In genomic region chr5:174300941-174301761, GRCh38 we compare ENCODE assay signal across 24 cellular contexts.
DNase-seq lines count a peak whose midpoint lies in the region; ATAC-seq, FAIRE-seq and TF ChIP-seq lines count a peak whose summit lies in the region.
"Had no signal": no experiment of that assay in that cellular context is flagged by ENCODE, and none has a peak within 500 bp of the region (broad histone marks: within the 10 kb centered on the region; RNA-seq: fewer than 3 reads in every experiment).

No MANE protein-coding gene starts in this region.

- dilution Hi-C loops in IMR-90 (cut with HindIII; ENCODE audit: low sequenced_read_pairs, unreplicated experiment) = no loop called here

- H3K27me3 Mint-ChIP-seq in activated CD8-positive, alpha-beta memory T cell treated with anti-CD3 and anti-CD28 coated beads, Interleukin-2, amount 10 ng/mL, durations not matched to agents 7 days and 5 days = no peaks in the 10 kb centered on the region

- H3K4me1 ChIP-seq in IMR-90 (ENCODE audit: control insufficient read depth, insufficient read depth, low read length) (no peaks in the 10 kb centered on the region), H1 (replicated peaks in 1 of 4; ENCODE audit: control insufficient read depth in 3 of 4, insufficient read depth in 4 of 4, low read length in 3 of 4) (peaks cover 2 to 12% (median 8%) of the 10 kb centered on the region in 4 experiments; a peak in 5 of 7 replicates)
- H3K4me1 ChIP-seq: colonic mucosa, gastroesophageal sphincter had no signal

- in situ Hi-C loops in IMR-90 (cut with MboI; ENCODE audit: low sequenced_read_pairs) = loop anchor here (25.0 kb wide), 2 partner anchors 1014 to 1139 kb away; no protein-coding TSS in a partner anchor

- H3K9me1 ChIP-seq in IMR-90 (ENCODE audit: insufficient read depth, low read length) = no peaks in the 10 kb centered on the region

- BruUV-seq in IMR-90 (replicated peaks; lab: Mats Ljungman, UMichigan) = no TSS peak

- H3K23ac ChIP-seq in IMR-90 (ENCODE audit: low read depth, low read length) (no peak overlapping the region), H1 (ENCODE audit: insufficient read length) (no peak overlapping the region)

- H3K27ac ChIP-seq in IMR-90 (ENCODE audit: insufficient read depth, low read length) (no peak overlapping the region), H1 (ENCODE audit: low read depth, low read length) (no peak overlapping the region)
- H3K27ac ChIP-seq: colonic mucosa, gastroesophageal sphincter, thyroid gland had no signal

- H3K9me3 Mint-ChIP-seq in activated CD8-positive, alpha-beta memory T cell treated with anti-CD3 and anti-CD28 coated beads, Interleukin-2, amount 10 ng/mL, durations not matched to agents 7 days and 5 days (ENCODE audit: low read depth) = no peaks in the 10 kb centered on the region
- H3K9me3 Mint-ChIP-seq: activated CD8-positive, alpha-beta T cell treated with anti-CD3 and anti-CD28 coated beads for 36 hours; T-helper 1 cell treated with Interleukin-12 subunit alpha and Interleukin-12 subunit beta and Interleukin-4 antibody, amounts not matched to agents 30 μg/mL and 1 μg/mL, for 36 hours had no signal

- H3K79me1 ChIP-seq in IMR-90 (ENCODE audit: low read depth in 1 of 2, low read length in 2 of 2) = no peaks in the 10 kb centered on the region
- H3K79me1 ChIP-seq in H1 (ENCODE audit: low read depth, low read length) = no peaks in the 10 kb centered on the region

- no peak for TF ChIP-seq EP300 in H1 (IDR thresholded peaks at IDR 0.05; ENCODE audit: borderline replicate concordance in 1 of 2, low read depth in 2 of 2, low read length in 2 of 2)

- H4K91ac ChIP-seq in IMR-90 (ENCODE audit: insufficient read depth, low read depth, low read length) (no peak overlapping the region), H1 (replicated peaks; ENCODE audit: insufficient read length, low read length) (no peak overlapping the region)

- no peaks in the 10 kb centered on the region for H3K9me3 ChIP-seq in IMR-90 (ENCODE audit: control insufficient read depth, insufficient read depth, low read length)
- H3K9me3 ChIP-seq in H1 (ENCODE audit: insufficient read depth in 2 of 2, low read depth in 1 of 2, low read length in 1 of 2) = no peaks in the 10 kb centered on the region
- H3K9me3 ChIP-seq: colonic mucosa, ovary, thyroid gland had no signal

- CTCF ChIA-PET in IMR-90 (lab: Yijun Ruan, JAX) = no interaction called here
- CTCF ChIA-PET in H1 (lab: Charles Lee; ENCODE audit: partially characterized antibody) = interaction anchor here (0.6 to 13.2 kb wide), 11 partner anchors 8 to 828 kb away, joined by 3 to 174 read pairs (median 4); partner anchors contain the start of gene NSG2
- CTCF ChIA-PET in activated CD8-positive, alpha-beta memory T cell treated with anti-CD3 and anti-CD28 coated beads, Interleukin-2, amount 10 ng/mL, durations not matched to agents 7 days and 5 days (lab: Charles Lee) = interaction anchor here (1.3 kb wide), 1 partner anchor 11 kb away, joined by 4 read pairs; no protein-coding TSS in a partner anchor

- no peak for ATAC-seq in IMR-90 (ENCODE audit: low read depth)
- ATAC-seq in HG02973 (IDR thresholded peaks at IDR 0.05; ENCODE audit: unreplicated experiment) = no peak
- ATAC-seq in activated CD8-positive, alpha-beta memory T cell treated with anti-CD3 and anti-CD28 coated beads, Interleukin-2, amount 10 ng/mL, durations not matched to agents 7 days and 5 days = no peak
- ATAC-seq: activated CD8-positive, alpha-beta T cell treated with anti-CD3 and anti-CD28 coated beads for 36 hours; gastroesophageal sphincter; naive thymus-derived CD8-positive, alpha-beta T cell; Panc1; stimulated activated naive CD8-positive, alpha-beta T cell treated with anti-CD3 and anti-CD28 coated beads, Interleukin-15, Interleukin-2, amounts not matched to agents 100 U/mL and 50 U/mL, for 24 hours had no signal

- H2AFZ ChIP-seq in IMR-90 (replicated peaks; ENCODE audit: low read length, poor library complexity) (peak overlapping the region; percentile 17), H1 (ENCODE audit: low read length) (peak overlapping the region; percentile 68; the same call in 1 of the 2 replicates)

- H2AK5ac ChIP-seq in IMR-90 (ENCODE audit: low read depth, low read length) (no peak overlapping the region), H1 (ENCODE audit: low read depth, low read length) (no peak overlapping the region)

- no peak for DNase-seq in IMR-90
- DNase-seq in H1 (ENCODE audit: low read depth in 1 of 2, low spot score in 2 of 2) = peak in 1 of 2 experiments; percentile 44
- peak; percentile 24 for DNase-seq in iPS-NIHi11 (ENCODE audit: low spot score)
- DNase-seq in superior temporal gyrus (ENCODE audit: extremely low spot score) = peak; percentile 48
- DNase-seq in NCI-H748 treated with DMSO at 0.1 percent for 48 hours (lab: John Stamatoyannopoulos, UW) = no peak
- DNase-seq in activated CD8-positive, alpha-beta memory T cell treated with anti-CD3 and anti-CD28 coated beads, Interleukin-2, amount 10 ng/mL, durations not matched to agents 7 days and 5 days = no peak
- DNase-seq in NCI-H2227 treated with DMSO at 0.1 percent for 48 hours (lab: John Stamatoyannopoulos, UW) = no peak
- DNase-seq: activated CD4-positive, alpha-beta T cell treated with anti-CD3 and anti-CD28 coated beads for 1 hour; activated CD8-positive, alpha-beta T cell treated with anti-CD3 and anti-CD28 coated beads for 36 hours; activated effector memory CD4-positive, alpha-beta T cell treated with anti-CD3 and anti-CD28 coated beads, Interleukin-2, amount 50 U/mL, for 16 hours; activated naive CD8-positive, alpha-beta T cell treated with anti-CD3 and anti-CD28 coated beads, Interleukin-2, amount 10 ng/mL, durations not matched to agents 7 days and 5 days; colonic mucosa; HFFc6; midbrain; naive thymus-derived CD8-positive, alpha-beta T cell; NCI-H1436 treated with DMSO at 0.1 percent for 48 hours; NCI-H526; ovary; stimulated activated naive CD8-positive, alpha-beta T cell treated with anti-CD3 and anti-CD28 coated beads, Interleukin-15, Interleukin-2, amounts not matched to agents 100 U/mL and 50 U/mL, for 24 hours had no signal

- H2BK12ac ChIP-seq in H1 (ENCODE audit: low read depth, low read length) = 0 out of 2 replicates have a peak overlapping the region, but pooled peaks have one; percentile 39

- intact Hi-C loops in IMR-90 (cut with micrococcal nuclease) = no loop called here

- TF ChIP-seq CTCF in IMR-90 (conservative IDR thresholded peaks at IDR 0.05; ENCODE audit: low read depth, low read length) = no peak
- no peak for TF ChIP-seq CTCF in H1 (IDR thresholded peaks at IDR 0.05; ENCODE audit: control extremely low read depth in 1 of 3, insufficient read depth in 1 of 3, low read depth in 1 of 3, low read length in 3 of 3)

- no peaks in the 10 kb centered on the region for H3K36me3 ChIP-seq in IMR-90 (ENCODE audit: control insufficient read depth, insufficient read depth, low read length)
- no peaks in the 10 kb centered on the region for H3K36me3 ChIP-seq in H1 (ENCODE audit: control insufficient read depth in 2 of 4, insufficient read depth in 4 of 4, low read length in 3 of 4)
- H3K36me3 ChIP-seq: colonic mucosa, gastroesophageal sphincter, ovary, thyroid gland had no signal

- no peak overlapping the region for H3K27ac Mint-ChIP-seq in activated CD8-positive, alpha-beta memory T cell treated with anti-CD3 and anti-CD28 coated beads, Interleukin-2, amount 10 ng/mL, durations not matched to agents 7 days and 5 days
- H3K27ac Mint-ChIP-seq: activated CD8-positive, alpha-beta T cell treated with anti-CD3 and anti-CD28 coated beads for 36 hours; activated naive CD8-positive, alpha-beta T cell treated with anti-CD3 and anti-CD28 coated beads, Interleukin-2, amount 10 ng/mL, durations not matched to agents 7 days and 5 days; HFFc6; naive thymus-derived CD8-positive, alpha-beta T cell; T-helper 1 cell treated with Interleukin-12 subunit alpha and Interleukin-12 subunit beta and Interleukin-4 antibody, amounts not matched to agents 30 μg/mL and 1 μg/mL, for 36 hours had no signal

- H4K8ac ChIP-seq in IMR-90 (ENCODE audit: low read depth in 2 of 2, low read length in 2 of 2) (no peak overlapping the region), H1 (ENCODE audit: extremely low read depth, insufficient read depth, low read length) (no peak overlapping the region)

- WGBS in IMR-90 (ENCODE audit: extremely low coverage in 2 of 2, insufficient read length in 1 of 2), 2 experiments = 0% methylated on average over 2 of the region's 12 CpGs; no CpG with 5 or more reads in 1 of the 2 experiments
- WGBS in H1 (ENCODE audit: extremely low coverage in 1 of 2, insufficient coverage in 1 of 2, insufficient read length in 1 of 2, insufficient replicate concordance in 2 of 2, low coverage in 1 of 2, low lambda C conversion rate in 2 of 2, missing lambda C conversion rate in 1 of 2), 2 experiments = 50% methylated on average over 12 of the region's 12 CpGs; no CpG with 5 or more reads in 1 of the 2 experiments

- H3K36me3 Mint-ChIP-seq in activated CD8-positive, alpha-beta memory T cell treated with anti-CD3 and anti-CD28 coated beads, Interleukin-2, amount 10 ng/mL, durations not matched to agents 7 days and 5 days = no peaks in the 10 kb centered on the region
- H3K36me3 Mint-ChIP-seq: activated naive CD8-positive, alpha-beta T cell treated with anti-CD3 and anti-CD28 coated beads, Interleukin-2, amount 10 ng/mL, durations not matched to agents 7 days and 5 days; naive thymus-derived CD8-positive, alpha-beta T cell had no signal

- H3K27me3 ChIP-seq in IMR-90 (ENCODE audit: control insufficient read depth, insufficient read depth, low read length) = peaks cover 3% of the 10 kb centered on the region; the same call in 1 of the 2 replicates
- peaks cover 0 to 3% (median 1%) of the 10 kb centered on the region in 4 experiments; a peak in 1 of 7 replicates for H3K27me3 ChIP-seq in H1 (replicated peaks in 1 of 4; ENCODE audit: control insufficient read depth in 3 of 4, extremely low read depth in 1 of 4, insufficient read depth in 3 of 4, low read length in 3 of 4)
- H3K27me3 ChIP-seq: colonic mucosa, ovary, thyroid gland had no signal

- H2BK20ac ChIP-seq in IMR-90 (ENCODE audit: low read depth, low read length) (no peak overlapping the region), H1 (ENCODE audit: low read length) (no peak overlapping the region)

- H3K4me2 ChIP-seq in IMR-90 (ENCODE audit: low read depth, low read length) = no peak overlapping the region
- H3K4me2 ChIP-seq in H1 (ENCODE audit: insufficient read depth in 1 of 2, low read depth in 2 of 2, low read length in 2 of 2) = peak overlapping the region; percentile 50 to 53

- H2BK15ac ChIP-seq in IMR-90 (ENCODE audit: low read depth, low read length) (no peak overlapping the region), H1 (ENCODE audit: low read length) (no peak overlapping the region)

- H3K14ac ChIP-seq in IMR-90 (replicated peaks; ENCODE audit: low read depth, low read length) (no peak overlapping the region), H1 (ENCODE audit: insufficient read length) (no peak overlapping the region)

- H4K5ac ChIP-seq in IMR-90 (ENCODE audit: low read depth, low read length) (no peak overlapping the region), H1 (ENCODE audit: insufficient read length, low read depth, low read length) (peak overlapping the region; percentile 25)

- no peak overlapping the region for H3K4ac ChIP-seq in IMR-90 (ENCODE audit: low read depth, low read length)
- no peak overlapping the region for H3K4ac ChIP-seq in H1 (replicated peaks; ENCODE audit: insufficient read length, low read depth, low read length)

- no peaks in the 10 kb centered on the region for H3K23me2 ChIP-seq in H1 (ENCODE audit: low read depth, low read length)

- H3K9ac ChIP-seq in IMR-90 (ENCODE audit: low read depth, low read length) (no peak overlapping the region), H1 (replicated peaks in 1 of 4; ENCODE audit: extremely low read depth in 1 of 4, low read depth in 3 of 4, low read length in 3 of 4) (no peak overlapping the region)

- POLR2A ChIA-PET in IMR-90 (lab: Charles Lee; ENCODE audit: unreplicated experiment) = no interaction called here
- POLR2A ChIA-PET in H1 (lab: Charles Lee; ENCODE audit: partially characterized antibody) = interaction anchor here (0.6 to 1.7 kb wide), 3 partner anchors 9 to 240 kb away, joined by 3 to 5 read pairs (median 3); no protein-coding TSS in a partner anchor

- no peak overlapping the region for H2BK5ac ChIP-seq in IMR-90 (ENCODE audit: low read depth, low read length, poor library complexity, severe bottlenecking)
- H2BK5ac ChIP-seq in H1 (ENCODE audit: low read depth, low read length) = 0 out of 2 replicates have a peak overlapping the region, but pooled peaks have one; percentile 24

- H3K18ac ChIP-seq in IMR-90 (ENCODE audit: low read depth, low read length) (no peak overlapping the region), H1 (ENCODE audit: extremely low read depth, low read length) (peak overlapping the region; percentile 60; the same call in 1 of the 2 replicates)

- H3K4me1 Mint-ChIP-seq in activated CD8-positive, alpha-beta memory T cell treated with anti-CD3 and anti-CD28 coated beads, Interleukin-2, amount 10 ng/mL, durations not matched to agents 7 days and 5 days = no peaks in the 10 kb centered on the region
- H3K4me1 Mint-ChIP-seq: activated naive CD8-positive, alpha-beta T cell treated with anti-CD3 and anti-CD28 coated beads, Interleukin-2, amount 10 ng/mL, durations not matched to agents 7 days and 5 days; naive thymus-derived CD8-positive, alpha-beta T cell had no signal

- H3K79me2 ChIP-seq in H1 (ENCODE audit: control insufficient read depth in 1 of 2, insufficient read depth in 2 of 2, low read length in 2 of 2) = no peaks in the 10 kb centered on the region

- TF ChIP-seq RAD21 in IMR-90 (IDR thresholded peaks at IDR 0.05; ENCODE audit: low read length) (no peak), H1 (IDR thresholded peaks at IDR 0.05 in 1 of 2, conservative IDR thresholded peaks at IDR 0.05 in 1 of 2; ENCODE audit: low read depth in 2 of 2, low read length in 2 of 2) (no peak)

- no peak for TF ChIP-seq POLR2A in IMR-90 (IDR thresholded peaks at IDR 0.05; ENCODE audit: low read depth, low read length)
- TF ChIP-seq POLR2A in H1 (IDR thresholded peaks at IDR 0.05; ENCODE audit: control extremely low read depth in 1 of 2, low read depth in 2 of 2, low read length in 2 of 2) = no peak

- no peak overlapping the region for H3K56ac ChIP-seq in IMR-90 (ENCODE audit: extremely low read depth, insufficient read depth, low read length)
- H3K56ac ChIP-seq in H1 (replicated peaks; ENCODE audit: insufficient read length, low read depth, low read length) = no peak overlapping the region

- FAIRE-seq in H1 (lab: Jason Lieb, UNC) = no peak

- no peaks in the 10 kb centered on the region for H4K20me1 ChIP-seq in IMR-90 (ENCODE audit: insufficient read depth, low read length)
- H4K20me1 ChIP-seq in H1 (replicated peaks in 1 of 2; ENCODE audit: control insufficient read depth in 1 of 2, insufficient read depth in 2 of 2, low read length in 2 of 2) = no peaks in the 10 kb centered on the region

- H3K4me3 Mint-ChIP-seq in activated CD8-positive, alpha-beta memory T cell treated with anti-CD3 and anti-CD28 coated beads, Interleukin-2, amount 10 ng/mL, durations not matched to agents 7 days and 5 days = no peak overlapping the region
- H3K4me3 Mint-ChIP-seq: activated CD8-positive, alpha-beta T cell treated with anti-CD3 and anti-CD28 coated beads for 36 hours; activated naive CD8-positive, alpha-beta T cell treated with anti-CD3 and anti-CD28 coated beads, Interleukin-2, amount 10 ng/mL, durations not matched to agents 7 days and 5 days; HFFc6; naive thymus-derived CD8-positive, alpha-beta T cell; T-helper 1 cell treated with Interleukin-12 subunit alpha and Interleukin-12 subunit beta and Interleukin-4 antibody, amounts not matched to agents 30 μg/mL and 1 μg/mL, for 36 hours had no signal

- H2BK120ac ChIP-seq in IMR-90 (ENCODE audit: low read depth, low read length) = no peak overlapping the region
- no peak overlapping the region for H2BK120ac ChIP-seq in H1 (replicated peaks; ENCODE audit: low read depth, low read length)

- no peak overlapping the region for H2AK9ac ChIP-seq in IMR-90 (replicated peaks; ENCODE audit: low read depth, low read length, poor library complexity)

- H3K4me3 ChIP-seq in IMR-90 (ENCODE audit: insufficient read depth, low read depth, low read length) = no peak overlapping the region
- 0 out of 8 replicates have a peak overlapping the region, but pooled peaks of 1 of the 4 experiments have one; percentile 8 for H3K4me3 ChIP-seq in H1 (ENCODE audit: extremely low read depth in 1 of 4, insufficient read depth in 2 of 4, low read depth in 3 of 4, low read length in 4 of 4)
- H3K4me3 ChIP-seq: colonic mucosa, gastroesophageal sphincter, ovary, thyroid gland had no signal

Comparison
In these comparisons a context has a peak if more than half of its experiments do, and no peak if none do; other contexts are left out.
1. DNase-seq: peak in iPS-NIHi11 (single experiment) and superior temporal gyrus (single experiment); none in IMR-90 (single experiment), NCI-H748 treated with DMSO at 0.1 percent for 48 hours (single experiment), activated CD8-positive, alpha-beta memory T cell treated with anti-CD3 and anti-CD28 coated beads, Interleukin-2, amount 10 ng/mL, durations not matched to agents 7 days and 5 days (single experiment) and NCI-H2227 treated with DMSO at 0.1 percent for 48 hours (single experiment).